ENCODE assay signal across 18 cellular contexts in genomic region chr5:177605667-177606066, GRCh38. TPM values are rescaled to one million over a fixed set of nuclear protein-coding genes. Genes with fewer than 3 reads are reported as not detected.
DNase-seq lines count a peak whose midpoint lies in the region; ATAC-seq, FAIRE-seq and TF ChIP-seq lines count a peak whose summit lies in the region.
"Had no signal": no experiment of that assay in that cellular context is flagged by ENCODE, and none has a peak within 500 bp of the region (broad histone marks: within the 10 kb centered on the region; RNA-seq: fewer than 3 reads in every experiment).

No MANE protein-coding gene starts in this region.

- CTCF ChIA-PET in K562 (lab: Yijun Ruan, JAX; ENCODE audit: low intra/inter-chr PET ratio), result no interaction called here

- H3K36me3 Mint-ChIP-seq in activated naive CD8-positive, alpha-beta T cell treated with anti-CD3 and anti-CD28 coated beads, Interleukin-2, amount 10 ng/mL, durations not matched to agents 7 days and 5 days, result no peaks in the 10 kb centered on the region
- H3K36me3 Mint-ChIP-seq in activated naive CD8-positive, alpha-beta T cell treated with anti-CD3 and anti-CD28 coated beads for 36 hours, result peaks cover 5% of the 10 kb centered on the region
- H3K36me3 Mint-ChIP-seq in nephron progenitor cell (ENCODE audit: low read depth), result peaks cover 4% of the 10 kb centered on the region

- no peak for FAIRE-seq in K562 (lab: Jason Lieb, UNC)

- peaks cover 9% of the 10 kb centered on the region; the same call in 1 of the 3 replicates for H3K36me3 ChIP-seq in K562 (ENCODE audit: control insufficient read depth, insufficient read depth, low read length)

- H3K4me1 Mint-ChIP-seq in activated naive CD8-positive, alpha-beta T cell treated with anti-CD3 and anti-CD28 coated beads, Interleukin-2, amount 10 ng/mL, durations not matched to agents 7 days and 5 days, result peaks cover 11% of the 10 kb centered on the region
- peaks cover 24% of the 10 kb centered on the region for H3K4me1 Mint-ChIP-seq in activated naive CD8-positive, alpha-beta T cell treated with anti-CD3 and anti-CD28 coated beads for 36 hours
- H3K4me1 Mint-ChIP-seq in nephron progenitor cell, result peaks cover 28% of the 10 kb centered on the region

- peak overlapping the region; percentile 55 for H3K27ac Mint-ChIP-seq in activated naive CD8-positive, alpha-beta T cell treated with anti-CD3 and anti-CD28 coated beads, Interleukin-2, amount 10 ng/mL, durations not matched to agents 7 days and 5 days
- no peak overlapping the region for H3K27ac Mint-ChIP-seq in activated naive CD8-positive, alpha-beta T cell treated with anti-CD3 and anti-CD28 coated beads for 36 hours
- H3K27ac Mint-ChIP-seq in nephron progenitor cell, result peak overlapping the region; percentile 68
- H3K27ac Mint-ChIP-seq: GM23338 had no signal

- no peak overlapping the region for H2AFZ ChIP-seq in K562 (ENCODE audit: low read depth, low read length)
- H2AFZ ChIP-seq: GM23338 had no signal

- H3K4me2 ChIP-seq in K562 (ENCODE audit: insufficient read depth, low read length), result no peak overlapping the region
- H3K4me2 ChIP-seq: GM23338, KMS-11 had no signal

- H3K4me3 Mint-ChIP-seq in activated naive CD8-positive, alpha-beta T cell treated with anti-CD3 and anti-CD28 coated beads, Interleukin-2, amount 10 ng/mL, durations not matched to agents 7 days and 5 days, result no peak overlapping the region
- no peak overlapping the region for H3K4me3 Mint-ChIP-seq in activated naive CD8-positive, alpha-beta T cell treated with anti-CD3 and anti-CD28 coated beads for 36 hours
- no peak overlapping the region for H3K4me3 Mint-ChIP-seq in nephron progenitor cell
- H3K4me3 Mint-ChIP-seq: GM23338 had no signal

- H3K27me3 ChIP-seq in K562 (ENCODE audit: control insufficient read depth in 2 of 2, insufficient read depth in 2 of 2, low read length in 2 of 2), result no peaks in the 10 kb centered on the region

- H3K9me3 ChIP-seq in K562 (replicated peaks; ENCODE audit: control insufficient read depth, insufficient read depth, low read depth, low read length), result no peaks in the 10 kb centered on the region
- H3K9me3 ChIP-seq: Caco-2 had no signal

- H3K4me3 ChIP-seq in K562, result no peak overlapping the region
- H3K4me3 ChIP-seq: GM23338 had no signal

- 0 out of 2 replicates have a peak, but pooled peaks cover 10% of the 10 kb centered on the region for H4K20me1 ChIP-seq in K562 (replicated peaks; ENCODE audit: control insufficient read depth, insufficient read depth, low read length)

- no TSS peak for BruUV-seq in K562 (replicated peaks; lab: Mats Ljungman, UMichigan)

- H3K4me1 ChIP-seq in K562 (replicated peaks in 1 of 2; ENCODE audit: control insufficient read depth in 2 of 2, insufficient read depth in 2 of 2, low read length in 2 of 2), result peaks cover 7 to 49% of the 10 kb centered on the region in 2 experiments; a peak in 4 of 5 replicates

- in situ Hi-C loops in K562 (cut with MboI), result loop anchor here (25.0 kb wide), 1 partner anchor 457 kb away; no protein-coding TSS in a partner anchor

- TF ChIP-seq RAD21 in K562 (CRISPR knock-in tag; conservative IDR thresholded peaks at IDR 0.05 in 1 of 2, IDR thresholded peaks at IDR 0.05 in 1 of 2), result no peak

- no peak overlapping the region for H3K27ac ChIP-seq in K562 (ENCODE audit: extremely low read depth, low read depth, low read length)
- H3K27ac ChIP-seq: KMS-11 had no signal

- intact Hi-C loops in K562 (cut with micrococcal nuclease) (no loop called here), posterior vena cava (cut with DNase I) (no loop called here)

- no peaks in the 10 kb centered on the region for H3K27me3 Mint-ChIP-seq in activated naive CD8-positive, alpha-beta T cell treated with anti-CD3 and anti-CD28 coated beads, Interleukin-2, amount 10 ng/mL, durations not matched to agents 7 days and 5 days
- H3K27me3 Mint-ChIP-seq in activated naive CD8-positive, alpha-beta T cell treated with anti-CD3 and anti-CD28 coated beads for 36 hours, result no peaks in the 10 kb centered on the region
- H3K27me3 Mint-ChIP-seq in nephron progenitor cell (ENCODE audit: low read depth, poor library complexity), result no peaks in the 10 kb centered on the region

- no peaks in the 10 kb centered on the region for H3K9me1 ChIP-seq in K562 (ENCODE audit: control insufficient read depth, insufficient read depth, low read length)

- TF ChIP-seq CTCF in K562 (IDR thresholded peaks at IDR 0.05 in 2 of 3, conservative IDR thresholded peaks at IDR 0.05 in 1 of 3; ENCODE audit: insufficient read depth in 2 of 3, low read depth in 1 of 3, low read length in 3 of 3) (no peak), nephron progenitor cell (IDR thresholded peaks at IDR 0.05) (no peak)

- 61% methylated on average over 4 of the region's 6 CpGs for WGBS in K562 (ENCODE audit: insufficient coverage, low coverage, missing lambda C conversion rate)

- H3K9me3 Mint-ChIP-seq in activated naive CD8-positive, alpha-beta T cell treated with anti-CD3 and anti-CD28 coated beads, Interleukin-2, amount 10 ng/mL, durations not matched to agents 7 days and 5 days, result no peaks in the 10 kb centered on the region
- no peaks in the 10 kb centered on the region for H3K9me3 Mint-ChIP-seq in activated naive CD8-positive, alpha-beta T cell treated with anti-CD3 and anti-CD28 coated beads for 36 hours
- H3K9me3 Mint-ChIP-seq in nephron progenitor cell, result no peaks in the 10 kb centered on the region
- H3K9me3 Mint-ChIP-seq: CD4-positive, CD25-positive, alpha-beta regulatory T cell had no signal

- DNase-seq in activated naive CD8-positive, alpha-beta T cell treated with anti-CD3 and anti-CD28 coated beads, Interleukin-2, amount 10 ng/mL, durations not matched to agents 7 days and 5 days, result no peak
- no peak for DNase-seq in activated naive CD8-positive, alpha-beta T cell treated with anti-CD3 and anti-CD28 coated beads for 36 hours
- DNase-seq in K562 (ENCODE audit: extremely low read depth in 1 of 4, low spot score in 3 of 4) (no peak), nephron progenitor cell (no peak), posterior vena cava (ENCODE audit: low spot score) (no peak), NCI-H1417 treated with DMSO at 0.1 percent for 48 hours (lab: John Stamatoyannopoulos, UW) (no peak)
- DNase-seq: AML-193; Caco-2; CD4-positive, CD25-positive, alpha-beta regulatory T cell; DMS153; NCI-H1048; NCI-H146; NCI-H2081 treated with DMSO at 0.1 percent for 48 hours; NCI-H510A had no signal

- TF ChIP-seq POLR2A in K562 (conservative IDR thresholded peaks at IDR 0.05), result no peak

- POLR2A ChIA-PET in activated naive CD8-positive, alpha-beta T cell treated with anti-CD3 and anti-CD28 coated beads, Interleukin-2, amount 10 ng/mL, durations not matched to agents 7 days and 5 days (lab: Charles Lee), result no interaction called here
- POLR2A ChIA-PET in K562 (lab: Yijun Ruan, JAX), result interaction anchor here (1.1 to 1.6 kb wide), 2 partner anchors 8 to 13 kb away, joined by 3 to 6 read pairs; partner anchors contain the start of gene TMED9

- no peak for TF ChIP-seq EP300 in K562 (IDR thresholded peaks at IDR 0.05; ENCODE audit: low read length)

- ATAC-seq in activated naive CD8-positive, alpha-beta T cell treated with anti-CD3 and anti-CD28 coated beads, Interleukin-2, amount 10 ng/mL, durations not matched to agents 7 days and 5 days (ENCODE audit: low read depth), result no peak
- ATAC-seq in K562 (no peak), HG03460 (IDR thresholded peaks at IDR 0.05; ENCODE audit: unreplicated experiment) (no peak)
- ATAC-seq: GM23338, Right ventricle myocardium inferior had no signal

- H3K9ac ChIP-seq in K562 (ENCODE audit: insufficient read depth in 1 of 2, low read depth in 2 of 2, low read length in 2 of 2), result no peak overlapping the region
- H3K9ac ChIP-seq: KMS-11 had no signal

- H3K79me2 ChIP-seq in K562 (ENCODE audit: control insufficient read depth, insufficient read depth, low read length), result peaks cover 8% of the 10 kb centered on the region; the same call in 2 of the 3 replicates

RNA-seq across cellular contexts. Expression of gene B4GALT7, which starts 5.7 kb away (rescaled TPM):
- 10 to 100 TPM; 26.2 to 28.5 TPM for total RNA-seq in activated naive CD8-positive, alpha-beta T cell treated with anti-CD3 and anti-CD28 coated beads, Interleukin-2, amount 10 ng/mL, durations not matched to agents 7 days and 5 days
- total RNA-seq in activated naive CD8-positive, alpha-beta T cell treated with anti-CD3 and anti-CD28 coated beads for 36 hours, result 10 to 100 TPM; 20.0 to 21.0 TPM
- total RNA-seq in K562 (2011; cell fraction: chromatin; rRNA removed; ENCODE audit: low replicate concordance), result 14.2 and 45.7 TPM in 2 replicates
- 39.6 and 42.7 TPM in 2 replicates for total RNA-seq in K562 (2011; cell fraction: nucleolus; rRNA removed)
- 25.6 and 30.6 TPM in 2 replicates for total RNA-seq in K562 (2011; cell fraction: nucleoplasm; rRNA removed)
- 15.1 and 18.2 TPM in 2 replicates for total RNA-seq in K562 (2014; rRNA removed)
- 2.3 and 4.6 TPM in 2 replicates for total RNA-seq in K562 (2014; rRNA removed; fragmentation: Illumina TruSeq; extraction: Trizol)
- total RNA-seq in K562 (2015; rRNA removed; fragmentation: Illumina TruSeq; extraction: Trizol), result 9.1 and 9.7 TPM in 2 replicates
- 17.7 and 18.3 TPM in 2 replicates for total RNA-seq in K562 (2021)
- 9.5 and 11.4 TPM in 2 replicates for polyA plus RNA-seq in K562 (2011; rRNA removed)
- polyA plus RNA-seq in K562 (2011; cell fraction: cytosol; rRNA removed), result 12.4 and 32.8 TPM in 2 replicates
- polyA plus RNA-seq in K562 (2011; cell fraction: nucleus; rRNA removed), result 18.8 and 34.8 TPM in 2 replicates
- 11.7 and 19.4 TPM in 2 replicates for polyA plus RNA-seq in K562 (2012)
- 8.8 and 14.6 TPM in 2 replicates for polyA plus RNA-seq in K562 (2014; fragmentation: Illumina TruSeq; extraction: Trizol)
- under 1 TPM; 0.34 to 0.88 TPM for polyA plus RNA-seq in K562 (2014; fragmentation: Nextera tagmentation; extraction: Ambion mirVana)
- polyA plus RNA-seq in K562 (2014; rRNA removed), result 15.0 and 16.6 TPM in 2 replicates
- 3.1 and 5.6 TPM in 2 replicates for polyA minus RNA-seq in K562 (2011; rRNA and poly(A)+ RNA removed)
- polyA minus RNA-seq in K562 (2011; cell fraction: cytosol; rRNA and poly(A)+ RNA removed), result 7.4 and 7.8 TPM in 2 replicates
- polyA minus RNA-seq in K562 (2011; cell fraction: nucleus; rRNA and poly(A)+ RNA removed), result 12.8 and 18.5 TPM in 2 replicates
- total RNA-seq in posterior vena cava, result 10 to 100 TPM; 17.1 to 17.6 TPM

RNA-seq across cellular contexts. Expression of gene TMED9, which starts 13.7 kb away (rescaled TPM):
- 10 to 100 TPM; 81.0 to 83.2 TPM for total RNA-seq in activated naive CD8-positive, alpha-beta T cell treated with anti-CD3 and anti-CD28 coated beads, Interleukin-2, amount 10 ng/mL, durations not matched to agents 7 days and 5 days
- total RNA-seq in activated naive CD8-positive, alpha-beta T cell treated with anti-CD3 and anti-CD28 coated beads for 36 hours, result 100 to 1,000 TPM; 102 to 103 TPM
- total RNA-seq in K562 (2011; cell fraction: chromatin; rRNA removed; ENCODE audit: low replicate concordance), result 151 and 356 TPM in 2 replicates
- 455 and 495 TPM in 2 replicates for total RNA-seq in K562 (2011; cell fraction: nucleolus; rRNA removed)
- total RNA-seq in K562 (2011; cell fraction: nucleoplasm; rRNA removed), result 410 and 412 TPM in 2 replicates
- total RNA-seq in K562 (2014; rRNA removed) (90.0 and 98.0 TPM in 2 replicates), K562 (2014; rRNA removed; fragmentation: Illumina TruSeq; extraction: Trizol) (57.1 and 65.9 TPM in 2 replicates), K562 (2015; rRNA removed; fragmentation: Illumina TruSeq; extraction: Trizol) (72.8 and 73.5 TPM in 2 replicates), K562 (2021) (147 and 173 TPM in 2 replicates), posterior vena cava (100 to 1,000 TPM; 117 TPM)
- polyA plus RNA-seq in K562 (2011; rRNA removed) (301 and 375 TPM in 2 replicates), K562 (2014; fragmentation: Illumina TruSeq; extraction: Trizol) (144 and 168 TPM in 2 replicates), K562 (2014; fragmentation: Nextera tagmentation; extraction: Ambion mirVana) (10 to 100 TPM; 43.7 to 53.2 TPM), K562 (2014; rRNA removed) (213 and 235 TPM in 2 replicates)
- 280 and 325 TPM in 2 replicates for polyA plus RNA-seq in K562 (2011; cell fraction: cytosol; rRNA removed)
- polyA plus RNA-seq in K562 (2011; cell fraction: nucleus; rRNA removed), result 112 and 139 TPM in 2 replicates
- polyA plus RNA-seq in K562 (2012), result 181 and 366 TPM in 2 replicates
- 208 and 226 TPM in 2 replicates for polyA minus RNA-seq in K562 (2011; rRNA and poly(A)+ RNA removed)
- 75.1 and 101 TPM in 2 replicates for polyA minus RNA-seq in K562 (2011; cell fraction: cytosol; rRNA and poly(A)+ RNA removed)
- polyA minus RNA-seq in K562 (2011; cell fraction: nucleus; rRNA and poly(A)+ RNA removed), result 40.4 and 90.7 TPM in 2 replicates

RNA-seq across cellular contexts. Expression of gene FAM193B, which starts 51.3 kb away (rescaled TPM):
- 100 to 1,000 TPM; 142 to 153 TPM for total RNA-seq in activated naive CD8-positive, alpha-beta T cell treated with anti-CD3 and anti-CD28 coated beads, Interleukin-2, amount 10 ng/mL, durations not matched to agents 7 days and 5 days
- total RNA-seq in activated naive CD8-positive, alpha-beta T cell treated with anti-CD3 and anti-CD28 coated beads for 36 hours, result 10 to 100 TPM; 47.2 to 52.9 TPM
- 296 and 489 TPM in 2 replicates for total RNA-seq in K562 (2011; cell fraction: chromatin; rRNA removed; ENCODE audit: low replicate concordance)
- 300 and 332 TPM in 2 replicates for total RNA-seq in K562 (2011; cell fraction: nucleolus; rRNA removed)
- total RNA-seq in K562 (2011; cell fraction: nucleoplasm; rRNA removed), result 230 and 273 TPM in 2 replicates
- total RNA-seq in K562 (2014; rRNA removed) (33.6 and 53.1 TPM in 2 replicates), K562 (2014; rRNA removed; fragmentation: Illumina TruSeq; extraction: Trizol) (15.2 and 18.0 TPM in 2 replicates), K562 (2015; rRNA removed; fragmentation: Illumina TruSeq; extraction: Trizol) (31.7 and 37.3 TPM in 2 replicates), K562 (2021) (58.7 and 59.4 TPM in 2 replicates), posterior vena cava (10 to 100 TPM; 33.6 to 36.5 TPM)
- polyA plus RNA-seq in K562 (2011; rRNA removed) (51.5 and 73.5 TPM in 2 replicates), K562 (2014; fragmentation: Illumina TruSeq; extraction: Trizol) (44.1 and 45.0 TPM in 2 replicates), K562 (2014; fragmentation: Nextera tagmentation; extraction: Ambion mirVana) (1 to 10 TPM; 4.4 to 5.0 TPM), K562 (2014; rRNA removed) (73.4 and 76.4 TPM in 2 replicates)
- polyA plus RNA-seq in K562 (2011; cell fraction: cytosol; rRNA removed), result 30.7 and 38.5 TPM in 2 replicates
- polyA plus RNA-seq in K562 (2011; cell fraction: nucleus; rRNA removed), result 492 and 661 TPM in 2 replicates
- polyA plus RNA-seq in K562 (2012), result 52.7 and 87.6 TPM in 2 replicates
- polyA minus RNA-seq in K562 (2011; rRNA and poly(A)+ RNA removed), result 11.0 and 15.0 TPM in 2 replicates
- 10.5 and 24.3 TPM in 2 replicates for polyA minus RNA-seq in K562 (2011; cell fraction: cytosol; rRNA and poly(A)+ RNA removed)
- 47.3 and 51.4 TPM in 2 replicates for polyA minus RNA-seq in K562 (2011; cell fraction: nucleus; rRNA and poly(A)+ RNA removed)
